Comparison of ENCODE assay signal across 2 cellular contexts in the genomic region with DNA sequence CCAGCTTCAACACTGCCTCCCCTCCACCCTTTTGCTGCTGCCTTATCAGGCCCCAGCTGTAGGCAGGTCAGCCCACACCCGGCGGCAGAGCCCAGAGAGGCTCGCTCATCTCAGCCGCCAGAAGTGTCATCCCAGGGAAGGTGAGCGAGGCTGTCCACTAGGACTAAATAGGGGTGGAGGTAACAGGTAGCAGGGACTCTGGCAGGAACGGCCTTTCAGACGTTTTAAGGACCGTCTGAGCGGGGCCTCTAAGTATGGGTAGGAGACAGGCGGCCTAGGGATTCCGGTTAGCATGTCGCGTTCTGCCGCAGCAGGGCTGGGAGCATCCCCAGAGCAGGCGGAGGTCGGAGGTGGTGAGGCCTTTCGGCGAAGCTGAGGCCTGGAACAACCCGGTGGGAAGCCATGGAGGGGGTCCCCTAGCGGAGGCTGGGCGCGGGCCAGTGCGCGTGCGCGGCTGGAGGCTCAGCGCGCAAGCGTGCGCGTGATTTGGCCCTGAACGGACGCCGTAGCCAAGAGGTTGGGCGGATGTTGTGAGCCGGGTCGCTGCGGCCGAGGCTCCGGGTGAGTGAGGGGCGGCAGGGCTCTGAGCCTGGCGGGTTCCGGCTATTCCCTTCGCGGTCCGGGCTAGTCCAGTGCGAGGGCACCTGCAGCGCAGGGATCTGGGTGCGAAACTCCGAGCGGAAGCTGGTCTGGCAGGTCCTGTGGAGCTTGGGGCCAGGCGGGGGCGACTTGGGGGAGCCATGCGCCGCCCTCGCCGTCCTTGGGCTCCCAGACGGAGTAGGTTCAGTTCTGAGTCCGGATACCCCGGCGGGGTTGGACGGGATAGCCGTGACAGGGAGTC.
TF ChIP-seq lines count a peak whose summit lies in the region.

Gene MST1 (minus strand): TSS at position 429 of the 841 bp plus-strand sequence. CDS start 783 bp downstream, outside the sequence.
Gene RNF123 (plus strand): TSS at position 512 of the 841 bp plus-strand sequence. CDS start 1,609 bp downstream, outside the sequence.

TF ChIP-seq in WTC11, 78 proteins besides CTCF, POLR2A, EP300 and RAD21 (continued from another document and continues in another):
- TF ChIP-seq PRDM15 (CRISPR knock-in tag; IDR thresholded peaks at IDR 0.05): no peak
- TF ChIP-seq, protein P1, sequence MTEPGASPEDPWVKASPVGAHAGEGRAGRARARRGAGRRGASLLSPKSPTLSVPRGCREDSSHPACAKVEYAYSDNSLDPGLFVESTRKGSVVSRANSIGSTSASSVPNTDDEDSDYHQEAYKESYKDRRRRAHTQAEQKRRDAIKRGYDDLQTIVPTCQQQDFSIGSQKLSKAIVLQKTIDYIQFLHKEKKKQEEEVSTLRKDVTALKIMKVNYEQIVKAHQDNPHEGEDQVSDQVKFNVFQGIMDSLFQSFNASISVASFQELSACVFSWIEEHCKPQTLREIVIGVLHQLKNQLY (CRISPR knock-in tag; IDR thresholded peaks at IDR 0.05): no peak
- TF ChIP-seq, protein P2, sequence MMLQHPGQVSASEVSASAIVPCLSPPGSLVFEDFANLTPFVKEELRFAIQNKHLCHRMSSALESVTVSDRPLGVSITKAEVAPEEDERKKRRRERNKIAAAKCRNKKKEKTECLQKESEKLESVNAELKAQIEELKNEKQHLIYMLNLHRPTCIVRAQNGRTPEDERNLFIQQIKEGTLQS (CRISPR knock-in tag; conservative IDR thresholded peaks at IDR 0.05): no peak
- TF ChIP-seq FOXP1 (CRISPR knock-in tag; IDR thresholded peaks at IDR 0.05; ENCODE audit: borderline replicate concordance): peak; percentile 94
- TF ChIP-seq SMAD4 (CRISPR knock-in tag; IDR thresholded peaks at IDR 0.05): no peak
- no peak for TF ChIP-seq RORB (CRISPR knock-in tag; IDR thresholded peaks at IDR 0.05)
- TF ChIP-seq, protein P3, sequence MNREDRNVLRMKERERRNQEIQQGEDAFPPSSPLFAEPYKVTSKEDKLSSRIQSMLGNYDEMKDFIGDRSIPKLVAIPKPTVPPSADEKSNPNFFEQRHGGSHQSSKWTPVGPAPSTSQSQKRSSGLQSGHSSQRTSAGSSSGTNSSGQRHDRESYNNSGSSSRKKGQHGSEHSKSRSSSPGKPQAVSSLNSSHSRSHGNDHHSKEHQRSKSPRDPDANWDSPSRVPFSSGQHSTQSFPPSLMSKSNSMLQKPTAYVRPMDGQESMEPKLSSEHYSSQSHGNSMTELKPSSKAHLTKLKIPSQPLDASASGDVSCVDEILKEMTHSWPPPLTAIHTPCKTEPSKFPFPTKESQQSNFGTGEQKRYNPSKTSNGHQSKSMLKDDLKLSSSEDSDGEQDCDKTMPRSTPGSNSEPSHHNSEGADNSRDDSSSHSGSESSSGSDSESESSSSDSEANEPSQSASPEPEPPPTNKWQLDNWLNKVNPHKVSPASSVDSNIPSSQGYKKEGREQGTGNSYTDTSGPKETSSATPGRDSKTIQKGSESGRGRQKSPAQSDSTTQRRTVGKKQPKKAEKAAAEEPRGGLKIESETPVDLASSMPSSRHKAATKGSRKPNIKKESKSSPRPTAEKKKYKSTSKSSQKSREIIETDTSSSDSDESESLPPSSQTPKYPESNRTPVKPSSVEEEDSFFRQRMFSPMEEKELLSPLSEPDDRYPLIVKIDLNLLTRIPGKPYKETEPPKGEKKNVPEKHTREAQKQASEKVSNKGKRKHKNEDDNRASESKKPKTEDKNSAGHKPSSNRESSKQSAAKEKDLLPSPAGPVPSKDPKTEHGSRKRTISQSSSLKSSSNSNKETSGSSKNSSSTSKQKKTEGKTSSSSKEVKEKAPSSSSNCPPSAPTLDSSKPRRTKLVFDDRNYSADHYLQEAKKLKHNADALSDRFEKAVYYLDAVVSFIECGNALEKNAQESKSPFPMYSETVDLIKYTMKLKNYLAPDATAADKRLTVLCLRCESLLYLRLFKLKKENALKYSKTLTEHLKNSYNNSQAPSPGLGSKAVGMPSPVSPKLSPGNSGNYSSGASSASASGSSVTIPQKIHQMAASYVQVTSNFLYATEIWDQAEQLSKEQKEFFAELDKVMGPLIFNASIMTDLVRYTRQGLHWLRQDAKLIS (CRISPR knock-in tag; IDR thresholded peaks at IDR 0.05; ENCODE audit: borderline replicate concordance): peak; percentile 83; the same call in 1 of the 2 replicates
- TF ChIP-seq AR (CRISPR knock-in tag; IDR thresholded peaks at IDR 0.05): no peak

TF ChIP-seq in HepG2, 621 proteins besides CTCF, POLR2A, EP300 and RAD21 (continued from another document and continues in another):
- peak; percentile 54; the same call in 1 of the 2 replicates for TF ChIP-seq ZSCAN31 (CRISPR knock-in tag; IDR thresholded peaks at IDR 0.05; ENCODE audit: low read depth)
- TF ChIP-seq HMG20B (CRISPR knock-in tag; conservative IDR thresholded peaks at IDR 0.05): no peak
- TF ChIP-seq ZNF878 (CRISPR knock-in tag; IDR thresholded peaks at IDR 0.05): no peak
- TF ChIP-seq ZNF44 (CRISPR knock-in tag; IDR thresholded peaks at IDR 0.05): peak; percentile 42; the same call in 1 of the 2 replicates
- no peak for TF ChIP-seq ATRX (CRISPR knock-in tag; IDR thresholded peaks at IDR 0.05; ENCODE audit: borderline replicate concordance)
- no peak for TF ChIP-seq KLF6 (CRISPR knock-in tag; IDR thresholded peaks at IDR 0.05)
- no peak for TF ChIP-seq HMGA1 (CRISPR knock-in tag; conservative IDR thresholded peaks at IDR 0.05)
- peak; percentile 55 for TF ChIP-seq HNF1B (CRISPR knock-in tag; IDR thresholded peaks at IDR 0.05)
- TF ChIP-seq TCF7 (IDR thresholded peaks at IDR 0.05; ENCODE audit: low read depth): no peak
- no peak for TF ChIP-seq ZNF737 (CRISPR knock-in tag; IDR thresholded peaks at IDR 0.05; ENCODE audit: borderline replicate concordance)
- no peak; the same call in 1 of the 2 replicates for TF ChIP-seq ZNF430 (CRISPR knock-in tag; IDR thresholded peaks at IDR 0.05)
- TF ChIP-seq, protein P4, sequence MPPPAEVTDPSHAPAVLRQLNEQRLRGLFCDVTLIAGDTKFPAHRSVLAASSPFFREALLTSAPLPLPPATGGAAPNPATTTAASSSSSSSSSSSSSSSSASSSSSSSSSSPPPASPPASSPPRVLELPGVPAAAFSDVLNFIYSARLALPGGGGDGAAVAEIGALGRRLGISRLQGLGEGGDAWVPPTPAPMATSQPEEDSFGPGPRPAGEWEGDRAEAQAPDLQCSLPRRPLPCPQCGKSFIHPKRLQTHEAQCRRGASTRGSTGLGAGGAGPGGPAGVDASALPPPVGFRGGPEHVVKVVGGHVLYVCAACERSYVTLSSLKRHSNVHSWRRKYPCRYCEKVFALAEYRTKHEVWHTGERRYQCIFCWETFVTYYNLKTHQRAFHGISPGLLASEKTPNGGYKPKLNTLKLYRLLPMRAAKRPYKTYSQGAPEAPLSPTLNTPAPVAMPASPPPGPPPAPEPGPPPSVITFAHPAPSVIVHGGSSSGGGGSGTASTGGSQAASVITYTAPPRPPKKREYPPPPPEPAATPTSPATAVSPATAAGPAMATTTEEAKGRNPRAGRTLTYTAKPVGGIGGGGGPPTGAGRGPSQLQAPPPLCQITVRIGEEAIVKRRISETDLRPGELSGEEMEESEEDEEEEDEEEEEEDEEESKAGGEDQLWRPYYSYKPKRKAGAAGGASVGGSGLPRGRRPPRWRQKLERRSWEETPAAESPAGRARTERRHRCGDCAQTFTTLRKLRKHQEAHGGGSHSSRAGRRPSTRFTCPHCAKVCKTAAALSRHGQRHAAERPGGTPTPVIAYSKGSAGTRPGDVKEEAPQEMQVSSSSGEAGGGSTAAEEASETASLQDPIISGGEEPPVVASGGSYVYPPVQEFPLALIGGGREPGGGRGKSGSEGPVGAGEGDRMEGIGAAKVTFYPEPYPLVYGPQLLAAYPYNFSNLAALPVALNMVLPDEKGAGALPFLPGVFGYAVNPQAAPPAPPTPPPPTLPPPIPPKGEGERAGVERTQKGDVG (CRISPR knock-in tag; IDR thresholded peaks at IDR 0.05; ENCODE audit: borderline replicate concordance): no peak
- TF ChIP-seq ZNF562 (CRISPR knock-in tag; IDR thresholded peaks at IDR 0.05; ENCODE audit: borderline replicate concordance): no peak
- TF ChIP-seq ZNF205 (CRISPR knock-in tag; IDR thresholded peaks at IDR 0.05): peak; percentile 76; the same call in 1 of the 2 replicates
- TF ChIP-seq EZH2 (conservative IDR thresholded peaks at IDR 0.05; ENCODE audit: low read depth, low read length): no peak
- peak; percentile 55; the same call in 1 of the 2 replicates for TF ChIP-seq KDM3A (CRISPR knock-in tag; IDR thresholded peaks at IDR 0.05; ENCODE audit: low read depth)
- no peak for TF ChIP-seq ZNF850 (CRISPR knock-in tag; conservative IDR thresholded peaks at IDR 0.05)
- TF ChIP-seq CBX2 (IDR thresholded peaks at IDR 0.05; ENCODE audit: low read depth, low read length): no peak
- no peak for TF ChIP-seq CBX2 (CRISPR knock-in tag; IDR thresholded peaks at IDR 0.05; ENCODE audit: low read depth)
- TF ChIP-seq ZNF670 (CRISPR knock-in tag; IDR thresholded peaks at IDR 0.05; ENCODE audit: borderline replicate concordance): peak; percentile 89; the same call in 1 of the 2 replicates
- no peak for TF ChIP-seq NR2F1 (CRISPR knock-in tag; IDR thresholded peaks at IDR 0.05)
- peak; percentile 53; the same call in 1 of the 2 replicates for TF ChIP-seq ZNF614 (CRISPR knock-in tag; IDR thresholded peaks at IDR 0.05; ENCODE audit: borderline replicate concordance)
- TF ChIP-seq XBP1 (CRISPR knock-in tag; IDR thresholded peaks at IDR 0.05): no peak
- TF ChIP-seq HDAC6 (IDR thresholded peaks at IDR 0.05; ENCODE audit: low read depth, low read length): no peak
- TF ChIP-seq ZNF230 (CRISPR knock-in tag; IDR thresholded peaks at IDR 0.05): peak; percentile 58; the same call in 1 of the 2 replicates
- peak; percentile 58; the same call in 1 of the 2 replicates for TF ChIP-seq ZNF605 (CRISPR knock-in tag; IDR thresholded peaks at IDR 0.05)
- TF ChIP-seq KMT2A (CRISPR knock-in tag; IDR thresholded peaks at IDR 0.05): peak; percentile 84
- TF ChIP-seq GATAD2A (CRISPR knock-in tag; IDR thresholded peaks at IDR 0.05): peak; percentile 59
- TF ChIP-seq, protein P5, sequence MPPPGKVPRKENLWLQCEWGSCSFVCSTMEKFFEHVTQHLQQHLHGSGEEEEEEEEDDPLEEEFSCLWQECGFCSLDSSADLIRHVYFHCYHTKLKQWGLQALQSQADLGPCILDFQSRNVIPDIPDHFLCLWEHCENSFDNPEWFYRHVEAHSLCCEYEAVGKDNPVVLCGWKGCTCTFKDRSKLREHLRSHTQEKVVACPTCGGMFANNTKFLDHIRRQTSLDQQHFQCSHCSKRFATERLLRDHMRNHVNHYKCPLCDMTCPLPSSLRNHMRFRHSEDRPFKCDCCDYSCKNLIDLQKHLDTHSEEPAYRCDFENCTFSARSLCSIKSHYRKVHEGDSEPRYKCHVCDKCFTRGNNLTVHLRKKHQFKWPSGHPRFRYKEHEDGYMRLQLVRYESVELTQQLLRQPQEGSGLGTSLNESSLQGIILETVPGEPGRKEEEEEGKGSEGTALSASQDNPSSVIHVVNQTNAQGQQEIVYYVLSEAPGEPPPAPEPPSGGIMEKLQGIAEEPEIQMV (CRISPR knock-in tag; IDR thresholded peaks at IDR 0.05; ENCODE audit: low read depth): peak; percentile 97
- TF ChIP-seq MZF1 (CRISPR knock-in tag; IDR thresholded peaks at IDR 0.05; ENCODE audit: borderline replicate concordance): no peak
- TF ChIP-seq ZFP1 (CRISPR knock-in tag; IDR thresholded peaks at IDR 0.05): no peak
- TF ChIP-seq, protein P6, sequence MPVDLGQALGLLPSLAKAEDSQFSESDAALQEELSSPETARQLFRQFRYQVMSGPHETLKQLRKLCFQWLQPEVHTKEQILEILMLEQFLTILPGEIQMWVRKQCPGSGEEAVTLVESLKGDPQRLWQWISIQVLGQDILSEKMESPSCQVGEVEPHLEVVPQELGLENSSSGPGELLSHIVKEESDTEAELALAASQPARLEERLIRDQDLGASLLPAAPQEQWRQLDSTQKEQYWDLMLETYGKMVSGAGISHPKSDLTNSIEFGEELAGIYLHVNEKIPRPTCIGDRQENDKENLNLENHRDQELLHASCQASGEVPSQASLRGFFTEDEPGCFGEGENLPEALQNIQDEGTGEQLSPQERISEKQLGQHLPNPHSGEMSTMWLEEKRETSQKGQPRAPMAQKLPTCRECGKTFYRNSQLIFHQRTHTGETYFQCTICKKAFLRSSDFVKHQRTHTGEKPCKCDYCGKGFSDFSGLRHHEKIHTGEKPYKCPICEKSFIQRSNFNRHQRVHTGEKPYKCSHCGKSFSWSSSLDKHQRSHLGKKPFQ (CRISPR knock-in tag; IDR thresholded peaks at IDR 0.05; ENCODE audit: insufficient replicate concordance): no peak
- no peak; the same call in 1 of the 2 replicates for TF ChIP-seq ZBED4 (CRISPR knock-in tag; IDR thresholded peaks at IDR 0.05; ENCODE audit: borderline replicate concordance)
- TF ChIP-seq ZSCAN21 (CRISPR knock-in tag; IDR thresholded peaks at IDR 0.05; ENCODE audit: borderline replicate concordance): 0 out of 2 replicates have a peak, but pooled peaks have one; percentile 40
- TF ChIP-seq TBX2 (CRISPR knock-in tag; IDR thresholded peaks at IDR 0.05; ENCODE audit: borderline replicate concordance): peak; percentile 73
- TF ChIP-seq FOXM1 (CRISPR knock-in tag; IDR thresholded peaks at IDR 0.05): no peak
- peak; percentile 63; the same call in 1 of the 2 replicates for TF ChIP-seq POLR2G (IDR thresholded peaks at IDR 0.05; ENCODE audit: low read depth, low read length)
